Comparison of ENCODE assay signal across 11 cellular contexts in the genomic region with DNA sequence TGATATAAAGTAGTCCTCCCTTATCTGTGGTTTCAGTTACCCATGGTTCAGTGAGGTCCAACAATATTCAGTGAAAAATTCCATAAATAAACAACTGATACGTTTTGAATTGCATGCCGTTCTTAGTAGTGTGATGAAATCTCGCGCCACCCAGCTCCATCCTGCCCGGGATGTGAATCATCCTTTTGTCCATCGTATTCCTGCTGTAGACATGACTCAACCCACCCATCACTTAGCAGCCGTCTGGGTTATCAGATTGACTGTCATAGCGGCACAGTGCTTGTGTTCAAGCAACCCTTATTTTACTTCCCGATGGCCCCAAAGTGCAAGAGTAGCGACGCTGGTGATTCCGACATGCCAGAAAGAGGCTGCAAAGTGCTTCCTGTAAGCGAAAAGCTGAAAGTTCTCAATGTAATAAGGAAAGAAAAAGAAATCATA. TPM values are rescaled to one million over a fixed set of nuclear protein-coding genes. Genes with fewer than 3 reads are reported as not detected.
DNase-seq lines count a peak whose midpoint lies in the region; ATAC-seq, FAIRE-seq and TF ChIP-seq lines count a peak whose summit lies in the region.
"Had no signal": no experiment of that assay in that cellular context is flagged by ENCODE, and none has a peak within 500 bp of the region (broad histone marks: within the 10 kb centered on the region; RNA-seq: fewer than 3 reads in every experiment).

No MANE protein-coding gene starts in this region.

- H2AFZ ChIP-seq in SK-N-SH (ENCODE audit: low read depth), result peak overlapping the region; percentile 64

- no peak for ATAC-seq in HG02840 (IDR thresholded peaks at IDR 0.05; ENCODE audit: low FRiP score, unreplicated experiment)

- TF ChIP-seq RAD21 in SK-N-SH (IDR thresholded peaks at IDR 0.05; ENCODE audit: low read length), result no peak

- peak; percentile 28 for DNase-seq in activated effector memory CD4-positive, alpha-beta T cell treated with anti-CD3 and anti-CD28 coated beads, Interleukin-2, amount 50 U/mL, for 16 hours
- no peak for DNase-seq in activated effector memory CD4-positive, alpha-beta T cell treated with Interleukin-2 at 50 U/mL for 16 hours
- DNase-seq in SK-N-SH, result no peak
- peak; percentile 90 for DNase-seq in fibroblast of mammary gland (ENCODE audit: low read depth)
- DNase-seq in urothelium cell line (ENCODE audit: low spot score), result peak; percentile 87
- DNase-seq in H7, result no peak
- DNase-seq in Peyer's patch, result no peak
- DNase-seq: activated B cell treated with CpG ODN at 0.5 μM for 24 hours, GDM1, H9 had no signal

- H3K9me2 ChIP-seq in SK-N-SH, result no peaks in the 10 kb centered on the region

- TF ChIP-seq EP300 in SK-N-SH (IDR thresholded peaks at IDR 0.05; ENCODE audit: borderline replicate concordance in 1 of 2, low read depth in 1 of 2, low read length in 1 of 2), result peak in 1 of 2 experiments; percentile 69; a peak in 1 of 4 replicates

- H3K4me1 ChIP-seq in SK-N-SH (ENCODE audit: control insufficient read depth in 1 of 2, insufficient read depth in 2 of 2, low read depth in 1 of 2, low read length in 1 of 2) (no peaks in the 10 kb centered on the region), Peyer's patch (no peaks in the 10 kb centered on the region)

- POLR2A ChIA-PET in SK-N-SH (lab: Yijun Ruan, JAX), result no interaction called here

- peak; percentile 77 for FAIRE-seq in urothelium cell line (lab: Jason Lieb, UNC)

- H3K4me2 ChIP-seq in SK-N-SH, result peak overlapping the region; percentile 75

- H3K4me3 ChIP-seq in SK-N-SH (ENCODE audit: low read depth in 2 of 2, low read length in 1 of 2), result peak overlapping the region; percentile 30 to 51; a peak in 3 of 4 replicates
- no peak overlapping the region for H3K4me3 ChIP-seq in fibroblast of mammary gland (ENCODE audit: control insufficient read depth, low read depth, low read length)
- H3K4me3 ChIP-seq in H7 (ENCODE audit: insufficient read depth, low read depth, low read length), result no peak overlapping the region
- no peak overlapping the region for H3K4me3 ChIP-seq in Peyer's patch

- peaks cover 27% of the 10 kb centered on the region for H3K79me2 ChIP-seq in SK-N-SH (ENCODE audit: insufficient read depth)

- H3K36me3 ChIP-seq in SK-N-SH (replicated peaks in 1 of 2; ENCODE audit: control insufficient read depth in 1 of 2, insufficient read depth in 2 of 2, low read length in 1 of 2) (peaks cover 0 to 18% of the 10 kb centered on the region in 2 experiments), H7 (replicated peaks; ENCODE audit: control insufficient read depth, insufficient read depth, low read length) (no peaks in the 10 kb centered on the region), Peyer's patch (no peaks in the 10 kb centered on the region)

- H3K27ac ChIP-seq in SK-N-SH (ENCODE audit: low read depth in 2 of 2, low read length in 1 of 2) (peak overlapping the region in 1 of 2 experiments; percentile 91; a peak in 2 of 4 replicates), Peyer's patch (no peak overlapping the region)

- H3F3A ChIP-seq in SK-N-SH (replicated peaks; ENCODE audit: insufficient read depth), result no peaks in the 10 kb centered on the region

- H3K9me3 ChIP-seq in SK-N-SH, result no peaks in the 10 kb centered on the region
- H3K9me3 ChIP-seq in Peyer's patch, result no peaks in the 10 kb centered on the region

- H3K9ac ChIP-seq in SK-N-SH, result peak overlapping the region; percentile 75; the same call in 1 of the 2 replicates

- H4K20me1 ChIP-seq in SK-N-SH (ENCODE audit: insufficient read depth), result no peaks in the 10 kb centered on the region

- H3K27me3 ChIP-seq in SK-N-SH (ENCODE audit: insufficient read depth) (no peaks in the 10 kb centered on the region), H7 (ENCODE audit: control insufficient read depth, insufficient read depth, low read length) (no peaks in the 10 kb centered on the region; the same call in 1 of the 2 replicates), Peyer's patch (no peaks in the 10 kb centered on the region)

- CTCF ChIA-PET in SK-N-SH (lab: Yijun Ruan, JAX), result no interaction called here

- no peak for TF ChIP-seq POLR2A in Peyer's patch (IDR thresholded peaks at IDR 0.05)

- TF ChIP-seq CTCF in SK-N-SH (IDR thresholded peaks at IDR 0.05) (no peak), fibroblast of mammary gland (conservative IDR thresholded peaks at IDR 0.05; ENCODE audit: control insufficient read depth, insufficient read depth, low read depth, low read length) (no peak), Peyer's patch (IDR thresholded peaks at IDR 0.05) (no peak)

- WGBS in SK-N-SH (ENCODE audit: low lambda C conversion rate), result 17% methylated on average over 13 of the region's 13 CpGs

TF ChIP-seq in SK-N-SH, 30 proteins besides CTCF, POLR2A, EP300 and RAD21 (continues in another document):
- TF ChIP-seq TCF12 (IDR thresholded peaks at IDR 0.05), result peak; percentile 79
- 0 out of 2 replicates have a peak, but pooled peaks have one; percentile 36 for TF ChIP-seq REST (IDR thresholded peaks at IDR 0.05; ENCODE audit: low read depth, low read length)
- TF ChIP-seq SIN3A (IDR thresholded peaks at IDR 0.05; ENCODE audit: borderline replicate concordance, low read depth, low read length), result peak; percentile 65; the same call in 1 of the 2 replicates
- TF ChIP-seq IRF3 (IDR thresholded peaks at IDR 0.05; ENCODE audit: low read depth, low read length), result no peak
- peak; percentile 93 for TF ChIP-seq ZBTB33 (IDR thresholded peaks at IDR 0.05; ENCODE audit: borderline replicate concordance, low read depth)
- TF ChIP-seq FOSL2 (IDR thresholded peaks at IDR 0.05; ENCODE audit: borderline replicate concordance, low read depth), result peak; percentile 95
- TF ChIP-seq JUND (IDR thresholded peaks at IDR 0.05), result peak; percentile 90
- no peak for TF ChIP-seq YY1 (IDR thresholded peaks at IDR 0.05; ENCODE audit: low read depth)
- TF ChIP-seq FOXM1 (IDR thresholded peaks at IDR 0.05; ENCODE audit: low read depth), result peak; percentile 87
- TF ChIP-seq RCOR1 (IDR thresholded peaks at IDR 0.05; ENCODE audit: low read length), result no peak
- TF ChIP-seq TEAD4 (IDR thresholded peaks at IDR 0.05; ENCODE audit: borderline replicate concordance, insufficient read depth), result 0 out of 2 replicates have a peak, but pooled peaks have one; percentile 26
- TF ChIP-seq ELF1 (IDR thresholded peaks at IDR 0.05), result no peak

RNA-seq across cellular contexts. Expression of gene MEX3B, which starts 48.0 kb away (rescaled TPM):
- polyA plus RNA-seq in SK-N-SH (2012; rRNA removed), result 6.2 and 9.3 TPM in 2 replicates
- polyA plus RNA-seq in SK-N-SH (2012; cell fraction: cytosol; rRNA removed), result 4.9 and 6.2 TPM in 2 replicates
- 16.9 and 22.9 TPM in 2 replicates for polyA plus RNA-seq in SK-N-SH (2012; cell fraction: nucleus; rRNA removed)
- 9.9 and 14.3 TPM in 2 replicates for total RNA-seq in H7 (2014; rRNA removed; shearing (Covaris generic))
- 1 to 10 TPM in 2 of 4 donors, under 1 TPM in 1, not detected in 1; 0.40 to 1.7 (median 1.1) TPM for total RNA-seq in Peyer's patch

Comparison
In these comparisons a context has a peak if more than half of its experiments do, and no peak if none do; other contexts are left out.
1. DNase-seq: peak in activated effector memory CD4-positive, alpha-beta T cell treated with anti-CD3 and anti-CD28 coated beads, Interleukin-2, amount 50 U/mL, for 16 hours (single experiment), fibroblast of mammary gland (single experiment) and urothelium cell line (single experiment); none in activated effector memory CD4-positive, alpha-beta T cell treated with Interleukin-2 at 50 U/mL for 16 hours (single experiment), SK-N-SH (single experiment), H7 (single experiment) and Peyer's patch (0 of 3).
2. H3K4me3 ChIP-seq: peak in SK-N-SH (2 of 2); none in fibroblast of mammary gland (single experiment), H7 (single experiment) and Peyer's patch (0 of 4).